Comparison of ENCODE assay signal across 1 cellular context in genomic region chr20:46491354-46491753, GRCh38.
TF ChIP-seq lines count a peak whose summit lies in the region.

No MANE protein-coding gene starts in this region.

TF ChIP-seq in HepG2, 621 proteins besides CTCF, POLR2A, EP300 and RAD21 (continued from another document and continues in another):
- no peak for TF ChIP-seq ZNF747 (CRISPR knock-in tag; IDR thresholded peaks at IDR 0.05; ENCODE audit: borderline replicate concordance)
- 0 out of 2 replicates have a peak, but pooled peaks have one; percentile 25 for TF ChIP-seq KLF9 (CRISPR knock-in tag; IDR thresholded peaks at IDR 0.05; ENCODE audit: low read depth)
- TF ChIP-seq KMT2A (CRISPR knock-in tag; IDR thresholded peaks at IDR 0.05) = no peak
- TF ChIP-seq ZNF431 (CRISPR knock-in tag; IDR thresholded peaks at IDR 0.05; ENCODE audit: borderline replicate concordance, low read depth) = no peak
- peak; percentile 31; the same call in 1 of the 2 replicates for TF ChIP-seq NFIC (IDR thresholded peaks at IDR 0.05; ENCODE audit: low read length)
- no peak for TF ChIP-seq ZNF766 (CRISPR knock-in tag; IDR thresholded peaks at IDR 0.05; ENCODE audit: borderline replicate concordance)
- no peak for TF ChIP-seq ZNF263 (CRISPR knock-in tag; IDR thresholded peaks at IDR 0.05)
- TF ChIP-seq ZBTB44 (CRISPR knock-in tag; IDR thresholded peaks at IDR 0.05) = no peak
- TF ChIP-seq ZNF207 (IDR thresholded peaks at IDR 0.05; ENCODE audit: borderline replicate concordance) = no peak
- TF ChIP-seq ZFYVE20 (CRISPR knock-in tag; IDR thresholded peaks at IDR 0.05; ENCODE audit: borderline replicate concordance, low read depth) = no peak
- no peak for TF ChIP-seq MAFG (CRISPR knock-in tag; IDR thresholded peaks at IDR 0.05)
- peak; percentile 40; the same call in 1 of the 2 replicates for TF ChIP-seq MIXL1 (CRISPR knock-in tag; IDR thresholded peaks at IDR 0.05)
- TF ChIP-seq ZNF607 (CRISPR knock-in tag; IDR thresholded peaks at IDR 0.05; ENCODE audit: borderline replicate concordance) = no peak
- TF ChIP-seq ZFP36L1 (CRISPR knock-in tag; IDR thresholded peaks at IDR 0.05) = no peak
- TF ChIP-seq ZNF138 (CRISPR knock-in tag; IDR thresholded peaks at IDR 0.05; ENCODE audit: low read depth) = no peak
- no peak for TF ChIP-seq FOXP1 (IDR thresholded peaks at IDR 0.05)
- peak; percentile 14; the same call in 1 of the 2 replicates for TF ChIP-seq FOXP1 (CRISPR knock-in tag; IDR thresholded peaks at IDR 0.05)
- no peak for TF ChIP-seq HNRNPUL1 (IDR thresholded peaks at IDR 0.05; ENCODE audit: low read depth, low read length)
- TF ChIP-seq AHR (CRISPR knock-in tag; IDR thresholded peaks at IDR 0.05) = no peak
- no peak for TF ChIP-seq ZNF670 (CRISPR knock-in tag; IDR thresholded peaks at IDR 0.05; ENCODE audit: borderline replicate concordance)
- no peak for TF ChIP-seq ZNF530 (CRISPR knock-in tag; IDR thresholded peaks at IDR 0.05; ENCODE audit: low read depth)
- TF ChIP-seq BORCS8-MEF2B (CRISPR knock-in tag; IDR thresholded peaks at IDR 0.05) = no peak
- no peak for TF ChIP-seq ZBTB49 (CRISPR knock-in tag; IDR thresholded peaks at IDR 0.05; ENCODE audit: borderline replicate concordance)
- TF ChIP-seq HNF4A (CRISPR knock-in tag; IDR thresholded peaks at IDR 0.05) = peak; percentile 46
- TF ChIP-seq DPF2 (CRISPR knock-in tag; IDR thresholded peaks at IDR 0.05; ENCODE audit: borderline replicate concordance, low read depth) = peak; percentile 18; the same call in 1 of the 2 replicates
- TF ChIP-seq GFI1 (CRISPR knock-in tag; IDR thresholded peaks at IDR 0.05; ENCODE audit: borderline replicate concordance) = no peak
- peak; percentile 54; the same call in 1 of the 2 replicates for TF ChIP-seq ZNF362 (CRISPR knock-in tag; IDR thresholded peaks at IDR 0.05; ENCODE audit: borderline replicate concordance)
- no peak for TF ChIP-seq SP5 (CRISPR knock-in tag; IDR thresholded peaks at IDR 0.05; ENCODE audit: borderline replicate concordance, low read depth)
- TF ChIP-seq ZNF737 (CRISPR knock-in tag; IDR thresholded peaks at IDR 0.05; ENCODE audit: borderline replicate concordance) = no peak
- no peak for TF ChIP-seq RARA (CRISPR knock-in tag; IDR thresholded peaks at IDR 0.05)
- no peak for TF ChIP-seq ZNF326 (CRISPR knock-in tag; IDR thresholded peaks at IDR 0.05; ENCODE audit: borderline replicate concordance)
- TF ChIP-seq HMGXB3 (CRISPR knock-in tag; IDR thresholded peaks at IDR 0.05; ENCODE audit: borderline replicate concordance) = no peak
- TF ChIP-seq SRSF4 (IDR thresholded peaks at IDR 0.05; ENCODE audit: low read depth, low read length, poor library complexity, severe bottlenecking) = no peak
- TF ChIP-seq NCOA2 (CRISPR knock-in tag; IDR thresholded peaks at IDR 0.05) = 0 out of 2 replicates have a peak, but pooled peaks have one; percentile 25
- no peak for TF ChIP-seq ZNF414 (CRISPR knock-in tag; IDR thresholded peaks at IDR 0.05)
- TF ChIP-seq TAF1 (CRISPR knock-in tag; IDR thresholded peaks at IDR 0.05) = no peak
- no peak for TF ChIP-seq CEBPZ (IDR thresholded peaks at IDR 0.05; ENCODE audit: low read length)
- no peak for TF ChIP-seq ZNF142 (CRISPR knock-in tag; IDR thresholded peaks at IDR 0.05)
- TF ChIP-seq MLLT10 (CRISPR knock-in tag; IDR thresholded peaks at IDR 0.05) = no peak
- TF ChIP-seq SALL1 (CRISPR knock-in tag; IDR thresholded peaks at IDR 0.05) = no peak; the same call in 1 of the 2 replicates
- no peak for TF ChIP-seq BRCA1 (CRISPR knock-in tag; IDR thresholded peaks at IDR 0.05)
- no peak for TF ChIP-seq TCF12 (IDR thresholded peaks at IDR 0.05)
- TF ChIP-seq TCF12 (CRISPR knock-in tag; IDR thresholded peaks at IDR 0.05) = no peak
- TF ChIP-seq DMAP1 (CRISPR knock-in tag; IDR thresholded peaks at IDR 0.05) = no peak
